Comparison of ENCODE assay signal across 17 cellular contexts in genomic region chr11:115653926-115654325, GRCh38.
DNase-seq lines count a peak whose midpoint lies in the region; ATAC-seq, FAIRE-seq and TF ChIP-seq lines count a peak whose summit lies in the region.
"Had no signal": no experiment of that assay in that cellular context is flagged by ENCODE, and none has a peak within 500 bp of the region (broad histone marks: within the 10 kb centered on the region; RNA-seq: fewer than 3 reads in every experiment).

No MANE protein-coding gene starts in this region.

- TF ChIP-seq CTCF in HEK293 (tag by site-specific recombination; IDR thresholded peaks at IDR 0.05) (no peak), smooth muscle cell (IDR thresholded peaks at IDR 0.05; ENCODE audit: borderline replicate concordance, insufficient read depth, poor library complexity, severe bottlenecking) (no peak), natural killer cell (IDR thresholded peaks at IDR 0.05) (no peak)

- H3K36me3 ChIP-seq in HEK293 (ENCODE audit: control insufficient read depth in 2 of 2, insufficient read depth in 1 of 2, low read length in 2 of 2): no peaks in the 10 kb centered on the region
- H3K36me3 ChIP-seq in smooth muscle cell (ENCODE audit: low read depth): no peaks in the 10 kb centered on the region
- H3K36me3 ChIP-seq: BLaER1, Peyer's patch had no signal

- CTCF ChIA-PET in HEK293 (lab: Yijun Ruan, JAX): no interaction called here

- no peaks in the 10 kb centered on the region for H3K36me3 Mint-ChIP-seq in natural killer cell

- peak overlapping the region; percentile 71 for H3K4me2 ChIP-seq in smooth muscle cell
- H3K4me2 ChIP-seq: BLaER1 had no signal

- POLR2A ChIA-PET in HEK293 (lab: Yijun Ruan, JAX): no interaction called here

- intact Hi-C loops in left colon (cut with DNase I, micrococcal nuclease): no loop called here
- intact Hi-C loops in natural killer cell (cut with micrococcal nuclease): no loop called here

- H3K9me3 Mint-ChIP-seq in natural killer cell: no peaks in the 10 kb centered on the region

- H3K4me1 ChIP-seq in HEK293 (ENCODE audit: control insufficient read depth, insufficient read depth, low read length): peaks cover 4% of the 10 kb centered on the region; the same call in 1 of the 2 replicates
- H3K4me1 ChIP-seq in smooth muscle cell (ENCODE audit: low read depth): peaks cover 12% of the 10 kb centered on the region
- H3K4me1 ChIP-seq: BLaER1, Peyer's patch had no signal

- H3F3A ChIP-seq in smooth muscle cell (ENCODE audit: low read depth): no peaks in the 10 kb centered on the region

- no peak overlapping the region for H3K9ac ChIP-seq in smooth muscle cell (ENCODE audit: low read depth)
- H3K9ac ChIP-seq: BLaER1 had no signal

- ATAC-seq in left colon (peak; percentile 95), natural killer cell (no peak)
- ATAC-seq: HCT116 had no signal

- H3K79me2 ChIP-seq in smooth muscle cell (ENCODE audit: low read depth): no peaks in the 10 kb centered on the region

- H3K27me3 ChIP-seq in smooth muscle cell (ENCODE audit: low read depth): peaks cover 4% of the 10 kb centered on the region
- H3K27me3 ChIP-seq: BLaER1, Peyer's patch had no signal

- no peaks in the 10 kb centered on the region for H4K20me1 ChIP-seq in smooth muscle cell (ENCODE audit: low read depth)
- H4K20me1 ChIP-seq: BLaER1 had no signal

- DNase-seq in RCC 7860 (ENCODE audit: low spot score) (peak; percentile 32), left colon (peak; percentile 84 to 87), smooth muscle cell (lab: John Stamatoyannopoulos, UW; ENCODE audit: unreplicated experiment) (no peak), anterior cingulate cortex (lab: John Stamatoyannopoulos, UW) (no peak), natural killer cell (no peak)
- DNase-seq in activated CD4-positive, alpha-beta T cell treated with anti-CD3 and anti-CD28 coated beads for 1 hour: no peak
- DNase-seq in activated T-cell treated with anti-CD3 and anti-CD28 coated beads, Interleukin-2, amount 50 U/mL, for 48 hours: no peak
- DNase-seq: DMS 273 treated with DMSO at 0.1 percent for 48 hours, KG1, NCI-H187 treated with DMSO at 0.1 percent for 48 hours, NCI-H2171 treated with DMSO at 0.1 percent for 48 hours, NCI-H510A, SHP77 treated with DMSO at 0.1 percent for 48 hours had no signal

- H3K27me3 Mint-ChIP-seq in natural killer cell (ENCODE audit: low read depth in 2 of 2): peaks cover 21 to 47% of the 10 kb centered on the region in 2 donors

- H3K4me1 Mint-ChIP-seq in natural killer cell: no peaks in the 10 kb centered on the region

- peak overlapping the region; percentile 33; the same call in 1 of the 2 replicates for H3K27ac ChIP-seq in HEK293 (ENCODE audit: extremely low read depth, low read depth, low read length)
- H3K27ac ChIP-seq in smooth muscle cell (ENCODE audit: low read depth): no peak overlapping the region
- H3K27ac ChIP-seq: BLaER1, Peyer's patch had no signal

- FAIRE-seq in RCC 7860 (lab: Jason Lieb, UNC): no peak

- H3K27ac Mint-ChIP-seq in natural killer cell: no peak overlapping the region

- H3K9me3 ChIP-seq in HEK293 (ENCODE audit: control insufficient read depth, insufficient read depth, low read depth, low read length) (no peaks in the 10 kb centered on the region), smooth muscle cell (replicated peaks; ENCODE audit: low read depth) (no peaks in the 10 kb centered on the region)
- H3K9me3 ChIP-seq: BLaER1, Peyer's patch had no signal

- H3K4me3 ChIP-seq in HEK293 (ENCODE audit: low read depth, low read length): no peak overlapping the region
- no peak overlapping the region for H3K4me3 ChIP-seq in smooth muscle cell
- H3K4me3 ChIP-seq: BLaER1, Peyer's patch had no signal

- no peak overlapping the region for H2AFZ ChIP-seq in smooth muscle cell (ENCODE audit: low read depth)

- no peak overlapping the region for H3K4me3 Mint-ChIP-seq in natural killer cell

- 21% methylated on average over 13 of the region's 13 CpGs for WGBS in smooth muscle cell (ENCODE audit: low lambda C conversion rate)

TF ChIP-seq in HEK293, 187 proteins besides CTCF, POLR2A, EP300 and RAD21 (continues in another document):
- TF ChIP-seq ZNF24 (tag by site-specific recombination; IDR thresholded peaks at IDR 0.05): no peak
- TF ChIP-seq ZNF623 (tag by site-specific recombination; IDR thresholded peaks at IDR 0.05): no peak
- TF ChIP-seq ZNF26 (tag by site-specific recombination; IDR thresholded peaks at IDR 0.05): no peak
- no peak for TF ChIP-seq ZFHX2 (tag by site-specific recombination; conservative IDR thresholded peaks at IDR 0.05)
- TF ChIP-seq ZNF473 (tag by site-specific recombination; IDR thresholded peaks at IDR 0.05): no peak
- no peak for TF ChIP-seq ZNF2 (tag by site-specific recombination; IDR thresholded peaks at IDR 0.05)
- TF ChIP-seq HOXD13 (CRISPR knock-in tag; IDR thresholded peaks at IDR 0.05; ENCODE audit: borderline replicate concordance): 0 out of 2 replicates have a peak, but pooled peaks have one; percentile 34
- TF ChIP-seq SP7 (tag by site-specific recombination; IDR thresholded peaks at IDR 0.05): peak; percentile 35; the same call in 1 of the 2 replicates
- TF ChIP-seq ZBTB21 (tag by site-specific recombination; IDR thresholded peaks at IDR 0.05): no peak
- peak; percentile 93 for TF ChIP-seq FEZF1 (tag by site-specific recombination; IDR thresholded peaks at IDR 0.05)
- peak; percentile 52; the same call in 1 of the 2 replicates for TF ChIP-seq PRDM10 (tag by site-specific recombination; IDR thresholded peaks at IDR 0.05)
- TF ChIP-seq ZBTB17 (tag by site-specific recombination; IDR thresholded peaks at IDR 0.05): no peak
- peak; percentile 28; the same call in 1 of the 2 replicates for TF ChIP-seq KLF9 (tag by site-specific recombination; IDR thresholded peaks at IDR 0.05; ENCODE audit: low read depth)
- TF ChIP-seq ZNF529 (tag by site-specific recombination; IDR thresholded peaks at IDR 0.05; ENCODE audit: insufficient replicate concordance): no peak
- TF ChIP-seq ZNF521 (tag by site-specific recombination; IDR thresholded peaks at IDR 0.05): no peak
- TF ChIP-seq ZNF639 (tag by site-specific recombination; IDR thresholded peaks at IDR 0.05): no peak
- TF ChIP-seq SETDB1 (IDR thresholded peaks at IDR 0.05; ENCODE audit: insufficient read length, low read length): no peak
- peak; percentile 57; the same call in 1 of the 2 replicates for TF ChIP-seq ZBTB8A (tag by site-specific recombination; IDR thresholded peaks at IDR 0.05)
- TF ChIP-seq ZNF16 (tag by site-specific recombination; IDR thresholded peaks at IDR 0.05; ENCODE audit: low read depth): no peak
- TF ChIP-seq ZIC2 (tag by site-specific recombination; IDR thresholded peaks at IDR 0.05): peak; percentile 44
- peak; percentile 39 for TF ChIP-seq KLF1 (tag by site-specific recombination; IDR thresholded peaks at IDR 0.05)
- peak; percentile 81 for TF ChIP-seq GLIS1 (tag by site-specific recombination; IDR thresholded peaks at IDR 0.05)

Comparison
In these comparisons a context has a peak if more than half of its experiments do, and no peak if none do; other contexts are left out.
1. DNase-seq: peak in RCC 7860 (single experiment) and left colon (2 of 2); none in smooth muscle cell (single experiment), activated CD4-positive, alpha-beta T cell treated with anti-CD3 and anti-CD28 coated beads for 1 hour (single experiment), anterior cingulate cortex (0 of 58), natural killer cell (single experiment) and activated T-cell treated with anti-CD3 and anti-CD28 coated beads, Interleukin-2, amount 50 U/mL, for 48 hours (0 of 2).